8 cellular contexts compared by ENCODE assay signal in the genomic region with DNA sequence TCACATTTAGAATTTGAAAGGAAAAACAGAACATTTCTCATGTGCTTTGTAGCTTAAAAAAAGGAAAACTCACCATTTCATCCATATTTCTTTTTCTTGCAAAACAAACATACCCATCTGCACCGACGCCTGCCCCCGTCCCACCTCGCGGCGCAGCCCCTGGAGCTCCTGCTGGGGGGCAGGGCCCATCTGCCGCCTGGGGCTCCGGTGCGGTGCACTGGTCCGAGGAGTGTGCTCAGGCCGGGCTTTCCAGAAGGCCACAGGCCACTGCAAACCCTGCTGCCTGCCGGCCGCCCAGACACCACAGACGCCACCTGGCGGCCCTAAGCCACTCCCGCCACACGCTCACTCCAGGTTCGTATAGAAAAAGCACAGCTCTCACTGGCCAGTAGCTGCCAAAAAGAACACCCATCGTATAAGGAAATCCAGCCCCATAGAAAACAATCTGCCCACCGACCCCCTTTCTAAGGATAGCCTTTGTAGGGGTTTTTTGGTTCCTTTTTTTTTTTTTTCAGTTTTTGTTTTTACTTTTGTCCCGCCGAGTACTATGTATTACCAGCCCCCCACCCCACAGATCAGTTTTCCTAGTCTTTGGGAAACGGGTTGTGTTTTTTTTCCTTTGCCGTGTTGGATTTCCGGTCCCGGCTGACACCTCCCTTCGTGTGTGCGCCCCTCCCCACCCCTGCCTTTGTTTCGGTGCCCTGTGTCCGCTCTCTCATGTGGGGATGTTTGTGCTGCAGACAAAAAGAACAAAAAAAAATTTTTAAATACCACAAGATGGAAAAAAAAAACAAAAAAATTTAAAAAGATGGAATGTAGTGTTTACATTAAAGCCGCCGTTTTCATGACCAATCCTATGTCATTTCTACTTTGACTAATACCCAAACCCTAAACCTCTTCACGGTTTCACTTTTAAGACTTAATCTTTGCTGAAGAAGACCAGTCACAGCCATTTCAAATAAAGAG.
A peak's percentile ranks its signal among the peaks of the same experiment; 100 is the strongest.
DNase-seq lines count a peak whose midpoint lies in the region; ATAC-seq, FAIRE-seq and TF ChIP-seq lines count a peak whose summit lies in the region.

No MANE protein-coding gene starts in this region.

- H3K27ac Mint-ChIP-seq in CD4-positive, CD25-positive, alpha-beta regulatory T cell: peak overlapping the region; percentile 96 to 97 (median 96)
- peak overlapping the region; percentile 55 for H3K27ac Mint-ChIP-seq in neural progenitor cell

- H3K4me3 Mint-ChIP-seq in CD4-positive, CD25-positive, alpha-beta regulatory T cell: peak overlapping the region; percentile 81 to 96 (median 92)
- peak overlapping the region; percentile 67 for H3K4me3 Mint-ChIP-seq in neural progenitor cell

- H2AFZ ChIP-seq in neural progenitor cell (replicated peaks): peak overlapping the region; percentile 85

- peak; percentile 73 to 86 for ATAC-seq in CD4-positive, CD25-positive, alpha-beta regulatory T cell (ENCODE audit: low read depth in 2 of 2)
- ATAC-seq in GM19397 (IDR thresholded peaks at IDR 0.05; ENCODE audit: unreplicated experiment): peak; percentile 92
- peak; percentile 91 for ATAC-seq in HG03521 (IDR thresholded peaks at IDR 0.05; ENCODE audit: unreplicated experiment)

- H3K27ac ChIP-seq in CD4-positive, CD25-positive, alpha-beta regulatory T cell (ENCODE audit: insufficient read depth, low read length, poor library complexity, severe bottlenecking): peak overlapping the region; percentile 61
- H3K27ac ChIP-seq in neural progenitor cell: no peak overlapping the region
- peak overlapping the region; percentile 14 for H3K27ac ChIP-seq in substantia nigra (ENCODE audit: low read depth, low read length, poor library complexity, severe bottlenecking)

- peaks cover 21% of the 10 kb centered on the region for H3F3A ChIP-seq in neural progenitor cell (ENCODE audit: low read depth)

- H3K27me3 Mint-ChIP-seq in CD4-positive, CD25-positive, alpha-beta regulatory T cell: no peaks in the 10 kb centered on the region
- H3K27me3 Mint-ChIP-seq in neural progenitor cell (ENCODE audit: insufficient read depth, low read depth): peaks cover 2% of the 10 kb centered on the region

- peak; percentile 87 for TF ChIP-seq CTCF in neural progenitor cell (IDR thresholded peaks at IDR 0.05)

- H3K9ac ChIP-seq in neural progenitor cell: no peak overlapping the region

- H3K9me3 ChIP-seq in CD4-positive, CD25-positive, alpha-beta regulatory T cell (ENCODE audit: control insufficient read depth in 2 of 2, low read length in 2 of 2): no peaks in the 10 kb centered on the region
- no peaks in the 10 kb centered on the region for H3K9me3 ChIP-seq in neural progenitor cell (ENCODE audit: low read depth)

- peaks cover 10% of the 10 kb centered on the region for H3K36me3 ChIP-seq in CD4-positive, CD25-positive, alpha-beta regulatory T cell (ENCODE audit: control insufficient read depth, insufficient read depth, low read length)
- H3K36me3 ChIP-seq in neural progenitor cell: no peaks in the 10 kb centered on the region

- H3K4me1 ChIP-seq in CD4-positive, CD25-positive, alpha-beta regulatory T cell (ENCODE audit: control insufficient read depth, insufficient read depth, low read length, poor library complexity, severe bottlenecking): peaks cover 15% of the 10 kb centered on the region
- peaks cover 38% of the 10 kb centered on the region for H3K4me1 ChIP-seq in neural progenitor cell

- H3K9me3 Mint-ChIP-seq in CD4-positive, CD25-positive, alpha-beta regulatory T cell: no peaks in the 10 kb centered on the region
- no peaks in the 10 kb centered on the region for H3K9me3 Mint-ChIP-seq in neural progenitor cell

- peaks cover 5% of the 10 kb centered on the region for H3K36me3 Mint-ChIP-seq in CD4-positive, CD25-positive, alpha-beta regulatory T cell
- no peaks in the 10 kb centered on the region for H3K36me3 Mint-ChIP-seq in neural progenitor cell

- H3K4me1 Mint-ChIP-seq in CD4-positive, CD25-positive, alpha-beta regulatory T cell: peaks cover 8 to 35% (median 9%) of the 10 kb centered on the region in 4 donors
- peaks cover 35% of the 10 kb centered on the region for H3K4me1 Mint-ChIP-seq in neural progenitor cell

- no peak for FAIRE-seq in frontal cortex (lab: Jason Lieb, UNC)

- H4K20me1 ChIP-seq in neural progenitor cell (ENCODE audit: low read depth): no peaks in the 10 kb centered on the region

- H3K27me3 ChIP-seq in CD4-positive, CD25-positive, alpha-beta regulatory T cell (ENCODE audit: control insufficient read depth, insufficient read depth, low read length): no peaks in the 10 kb centered on the region
- H3K27me3 ChIP-seq in neural progenitor cell: no peaks in the 10 kb centered on the region

- peak overlapping the region; percentile 81 for H3K4me3 ChIP-seq in CD4-positive, CD25-positive, alpha-beta regulatory T cell (ENCODE audit: low read depth, low read length)
- H3K4me3 ChIP-seq in neural progenitor cell: peak overlapping the region; percentile 33

- DNase-seq in CD4-positive, CD25-positive, alpha-beta regulatory T cell: peak; percentile 42 to 75 (median 52)
- DNase-seq in RPMI8226 (peak; percentile 87), frontal cortex (ENCODE audit: low spot score in 2 of 2) (peak; percentile 73 to 86), neural progenitor cell (ENCODE audit: low spot score) (peak; percentile 93), substantia nigra (lab: John Stamatoyannopoulos, UW) (peak in 43 of 49 donors; percentile 21 to 85 (median 65))
- peak; percentile 63 for DNase-seq in activated naive CD4-positive, alpha-beta T cell treated with Interleukin-2 at 50 U/mL for 16 hours

- H3K79me2 ChIP-seq in neural progenitor cell (ENCODE audit: low read depth): no peaks in the 10 kb centered on the region

- peak overlapping the region; percentile 68 for H3K4me2 ChIP-seq in neural progenitor cell
